In the genomic region with DNA sequence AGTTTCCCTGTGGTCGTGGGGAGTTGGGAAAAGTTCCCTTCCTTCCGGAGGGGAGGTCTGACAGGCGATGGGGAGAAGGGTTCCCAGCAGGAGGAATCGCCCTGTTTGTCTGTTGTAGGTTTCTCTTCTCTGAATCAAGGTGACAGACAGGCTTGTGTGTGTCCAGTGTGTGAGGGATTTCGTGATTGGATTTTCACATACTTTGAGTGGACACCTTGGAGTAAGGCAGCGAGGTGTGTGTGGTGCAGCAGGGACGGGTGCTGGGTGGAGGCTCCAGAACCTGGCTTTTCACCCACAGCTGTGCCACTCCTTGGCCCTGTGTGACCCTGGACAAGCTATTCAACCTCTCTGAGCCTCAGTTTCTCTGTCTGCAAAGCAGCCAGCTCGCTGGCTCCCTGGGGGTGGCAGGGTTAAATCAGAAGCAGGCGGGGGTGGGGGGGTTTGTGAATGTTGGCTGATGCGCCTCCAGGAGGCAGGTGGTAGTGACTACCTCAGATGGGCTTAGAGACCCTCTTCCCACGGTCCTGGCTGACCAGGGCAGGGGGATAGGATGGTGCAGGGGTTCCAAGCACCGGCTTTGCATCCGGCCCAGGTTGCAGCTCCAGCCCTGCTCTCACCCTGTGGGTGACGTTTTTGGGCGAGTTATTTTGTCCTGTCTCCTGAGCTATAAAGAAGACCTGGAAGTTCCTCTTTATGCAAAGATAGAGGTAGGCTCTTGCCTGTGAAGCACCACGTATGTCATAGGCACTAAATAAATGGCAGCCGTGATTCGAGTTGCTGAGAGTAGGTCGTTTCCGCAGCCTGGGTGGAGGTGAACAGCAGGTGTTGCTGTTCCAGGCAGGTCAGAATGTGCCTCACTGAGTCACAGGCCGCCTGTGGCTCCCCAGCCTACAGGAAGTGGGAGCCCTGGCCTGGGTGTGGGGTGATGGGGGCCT, we compare ENCODE assay signal across 8 cellular contexts. TPM values are rescaled to one million over a fixed set of nuclear protein-coding genes. Genes with fewer than 3 reads are reported as not detected.
A peak's percentile ranks its signal among the peaks of the same experiment; 100 is the strongest.
DNase-seq lines count a peak whose midpoint lies in the region; FAIRE-seq and TF ChIP-seq lines count a peak whose summit lies in the region.
"Had no signal": no experiment of that assay in that cellular context is flagged by ENCODE, and none has a peak within 500 bp of the region (broad histone marks: within the 10 kb centered on the region; RNA-seq: fewer than 3 reads in every experiment).

No MANE protein-coding gene starts in this region.

- H3K4me3 ChIP-seq in HUES64 (ENCODE audit: low read length) (peak overlapping the region; percentile 53), astrocyte of the cerebellum (ENCODE audit: low read depth, low read length) (peak overlapping the region; percentile 42), keratinocyte (ENCODE audit: control insufficient read depth in 2 of 3, extremely low read depth in 1 of 3, insufficient read depth in 2 of 3, low read depth in 1 of 3, low read length in 3 of 3) (peak overlapping the region; percentile 63 to 98 (median 90)), testis (peak overlapping the region; percentile 37 to 49)

- no peak for TF ChIP-seq CTCF in astrocyte of the cerebellum (IDR thresholded peaks at IDR 0.05; ENCODE audit: low read depth, low read length, missing control alignments)
- TF ChIP-seq CTCF in keratinocyte (optimal IDR thresholded peaks at IDR 0.05 in 1 of 3, IDR thresholded peaks at IDR 0.05 in 1 of 3, conservative IDR thresholded peaks at IDR 0.05 in 1 of 3; ENCODE audit: extremely low read depth in 1 of 3, insufficient read depth in 2 of 3, low read length in 3 of 3) = peak in 2 of 3 experiments; percentile 18 to 42
- no peak for TF ChIP-seq CTCF in testis (IDR thresholded peaks at IDR 0.05)

- peaks cover 6% of the 10 kb centered on the region for H3K9me1 ChIP-seq in keratinocyte (ENCODE audit: control insufficient read depth, extremely low read depth, insufficient read depth, low read length)

- H3K27ac ChIP-seq in HUES64 (ENCODE audit: low read depth, low read length) (no peak overlapping the region), keratinocyte (ENCODE audit: control insufficient read depth, insufficient read depth, low read length) (peak overlapping the region; percentile 92), testis (peak overlapping the region in 1 of 2 donors; percentile 59)

- dilution Hi-C loops in keratinocyte (cut with MboI; ENCODE audit: extremely low pct_ligation_motif_present, low sequenced_read_pairs) = no loop called here

- WGBS in HUES64 = 25% methylated on average over 21 of the region's 21 CpGs
- WGBS in testis, 2 donors = 46 to 50% methylated on average over 20 to 21 of the region's 21 CpGs

- in situ Hi-C loops in astrocyte of the cerebellum (cut with HindIII; ENCODE audit: low sequenced_read_pairs) = no loop called here

- TF ChIP-seq POLR2A in testis (IDR thresholded peaks at IDR 0.05) = no peak

- H3K27me3 ChIP-seq in HUES64 (ENCODE audit: insufficient read depth, low read length) (peaks cover 26% of the 10 kb centered on the region), keratinocyte (ENCODE audit: control insufficient read depth, extremely low read depth, insufficient read depth, low read length) (no peaks in the 10 kb centered on the region), testis (no peaks in the 10 kb centered on the region)

- peak overlapping the region; percentile 99 for H3K4me2 ChIP-seq in keratinocyte (ENCODE audit: control insufficient read depth, extremely low read depth, insufficient read depth, low read depth, low read length)

- H3K9me3 ChIP-seq in HUES64 (ENCODE audit: insufficient read depth, low read depth, low read length) (no peaks in the 10 kb centered on the region), keratinocyte (ENCODE audit: control insufficient read depth, low read depth, low read length) (no peaks in the 10 kb centered on the region), testis (no peaks in the 10 kb centered on the region)

- peak overlapping the region; percentile 4 for H2AFZ ChIP-seq in keratinocyte (ENCODE audit: control insufficient read depth, low read length)

- peak; percentile 92 for FAIRE-seq in keratinocyte (lab: Jason Lieb, UNC)

- H3K36me3 ChIP-seq in HUES64 (ENCODE audit: insufficient read depth, low read length) = no peaks in the 10 kb centered on the region
- peaks cover 3 to 10% of the 10 kb centered on the region in 2 experiments for H3K36me3 ChIP-seq in keratinocyte (ENCODE audit: control insufficient read depth in 2 of 2, extremely low read depth in 1 of 2, insufficient read depth in 2 of 2, low read length in 2 of 2)
- no peaks in the 10 kb centered on the region for H3K36me3 ChIP-seq in testis (ENCODE audit: low read depth, missing control alignments)

- peaks cover 42% of the 10 kb centered on the region for H3K79me2 ChIP-seq in keratinocyte (ENCODE audit: control insufficient read depth, insufficient read depth, low read length)

- intact Hi-C loops in testis (cut with DNase I; ENCODE audit: low total_unique reads) = no loop called here

- no peaks in the 10 kb centered on the region for H4K20me1 ChIP-seq in keratinocyte (ENCODE audit: control insufficient read depth, extremely low read depth, insufficient read depth, low read length)

- 0 out of 2 replicates have a peak overlapping the region, but pooled peaks have one; percentile 32 for H3K9ac ChIP-seq in HUES64 (ENCODE audit: low read depth, low read length)
- peak overlapping the region; percentile 90 for H3K9ac ChIP-seq in keratinocyte (ENCODE audit: control insufficient read depth, extremely low read depth, insufficient read depth, low read length)

- peaks cover 20% of the 10 kb centered on the region; the same call in 1 of the 2 replicates for H3K4me1 ChIP-seq in HUES64 (ENCODE audit: insufficient read depth, low read length)
- peaks cover 35% of the 10 kb centered on the region for H3K4me1 ChIP-seq in keratinocyte (ENCODE audit: control insufficient read depth, extremely low read depth, insufficient read depth, low read length)
- H3K4me1 ChIP-seq in testis = peaks cover 7% of the 10 kb centered on the region

- no peak for DNase-seq in astrocyte of the cerebellum (ENCODE audit: low read depth)
- no peak for DNase-seq in keratinocyte (ENCODE audit: low read depth, low spot score)
- DNase-seq in testis = no peak
- no peak for DNase-seq in NK-92 (lab: John Stamatoyannopoulos, UW; ENCODE audit: unreplicated experiment)
- no peak for DNase-seq in cerebellar cortex (ENCODE audit: low spot score)
- DNase-seq in occipital lobe (lab: John Stamatoyannopoulos, UW) = no peak
- DNase-seq: activated effector memory CD4-positive, alpha-beta T cell treated with anti-CD3 and anti-CD28 coated beads, Interleukin-2, amount 50 U/mL, for 16 hours had no signal

RNA-seq across cellular contexts. Expression of a gene that starts 0.7 kb away (rescaled TPM):
- 1.2 TPM for polyA plus RNA-seq in HUES64 (2013, experiment 1 of 2)
- 1.4 TPM for polyA plus RNA-seq in HUES64 (2013, experiment 2 of 2)
- polyA plus RNA-seq in keratinocyte (10.9 to 13.2 TPM (median 11.2 TPM) in 3 replicates), testis (ENCODE audit: insufficient read depth, low read depth, low replicate concordance) (2.9 TPM)
- 8.0 TPM for polyA plus RNA-seq in keratinocyte (2011; ENCODE audit: low read depth)
- 6.5 and 6.6 TPM in 2 replicates for polyA plus RNA-seq in keratinocyte (2011; cell fraction: cytosol; rRNA removed)
- 22.4 and 24.9 TPM in 2 replicates for polyA plus RNA-seq in keratinocyte (2011; cell fraction: nucleus; rRNA removed)
- polyA plus RNA-seq in keratinocyte (2012; ENCODE audit: low replicate concordance) = 5.8 and 9.9 TPM in 2 replicates
- polyA minus RNA-seq in keratinocyte = 30.9 to 46.4 TPM (median 37.9 TPM) in 3 replicates
- polyA minus RNA-seq in keratinocyte (2011; cell fraction: cytosol; rRNA and poly(A)+ RNA removed) = 12.5 TPM
- 21.6 and 29.9 TPM in 2 replicates for polyA minus RNA-seq in keratinocyte (2011; cell fraction: nucleus; rRNA and poly(A)+ RNA removed)
- total RNA-seq in testis (under 1 TPM; 0.63 to 0.87 TPM), occipital lobe (0.16 TPM)

RNA-seq across cellular contexts. Expression of a gene that starts 50.7 kb away (rescaled TPM):
- not detected for polyA plus RNA-seq in HUES64 (2013, experiment 1 of 2)
- 0.44 TPM for polyA plus RNA-seq in HUES64 (2013, experiment 2 of 2)
- polyA plus RNA-seq in keratinocyte (2.8 to 3.5 TPM (median 3.4 TPM) in 3 replicates), testis (ENCODE audit: insufficient read depth, low read depth, low replicate concordance) (4.9 TPM)
- polyA plus RNA-seq in keratinocyte (2011; ENCODE audit: low read depth) = 0.46 TPM
- polyA plus RNA-seq in keratinocyte (2011; cell fraction: cytosol; rRNA removed) = 2.1 and 2.5 TPM in 2 replicates
- polyA plus RNA-seq in keratinocyte (2011; cell fraction: nucleus; rRNA removed) = 4.0 and 6.3 TPM in 2 replicates
- 1.9 and 4.3 TPM in 2 replicates for polyA plus RNA-seq in keratinocyte (2012; ENCODE audit: low replicate concordance)
- 2.0 to 4.5 TPM (median 3.4 TPM) in 3 replicates for polyA minus RNA-seq in keratinocyte
- polyA minus RNA-seq in keratinocyte (2011; cell fraction: cytosol; rRNA and poly(A)+ RNA removed) = 1.2 TPM
- polyA minus RNA-seq in keratinocyte (2011; cell fraction: nucleus; rRNA and poly(A)+ RNA removed) = 2.3 and 3.4 TPM in 2 replicates
- total RNA-seq in testis (1 to 10 TPM; 3.3 to 3.4 TPM), occipital lobe (not detected)

Comparison
In these comparisons a context has a peak if more than half of its experiments do, and no peak if none do; other contexts are left out.
1. CTCF ChIP-seq: peak in keratinocyte (2 of 3); none in astrocyte of the cerebellum (single experiment) and testis (0 of 3).
2. Peak in every context shown above with its lines, with median percentiles within 50 percentile points of each other: H3K4me3 ChIP-seq.